In genomic region chr14:64303471-64303917, GRCh38 we compare ENCODE assay signal across 1 cellular context.
TF ChIP-seq lines count a peak whose summit lies in the region.

No MANE protein-coding gene starts in this region.

TF ChIP-seq in H1, 55 proteins besides CTCF, POLR2A, EP300 and RAD21:
- peak; percentile 23; the same call in 1 of the 2 replicates for TF ChIP-seq BRCA1 (IDR thresholded peaks at IDR 0.05; ENCODE audit: low read depth, low read length)
- TF ChIP-seq MAFK (IDR thresholded peaks at IDR 0.05; ENCODE audit: low read depth, low read length): no peak
